ENCODE assay signal across 20 cellular contexts in genomic region chr4:19772581-19772980, GRCh38.
"Had no signal": no experiment of that assay in that cellular context is flagged by ENCODE, and none has a peak within 500 bp of the region (broad histone marks: within the 10 kb centered on the region; RNA-seq: fewer than 3 reads in every experiment).

No MANE protein-coding gene starts in this region.

- H3K4me1 ChIP-seq: foreskin keratinocyte, left lung, lower lobe of right lung had no signal

- ATAC-seq: foreskin keratinocyte; gastroesophageal sphincter; heart left ventricle; left cardiac atrium; left lung; left ventricle myocardium superior; lower lobe of right lung; mucosa of descending colon; naive thymus-derived CD8-positive, alpha-beta T cell had no signal

- DNase-seq: dermis blood vessel endothelial cell; dorsolateral prefrontal cortex; effector CD4-positive, alpha-beta T cell; effector memory CD4-positive, alpha-beta T cell; foreskin keratinocyte; heart left ventricle; hypothalamus; immature natural killer cell; left cardiac atrium; left lung; left ventricle myocardium superior; lower lobe of right lung; mesenchymal stem cell; mucosa of descending colon; naive B cell; naive thymus-derived CD8-positive, alpha-beta T cell had no signal

- H3K4me3 ChIP-seq: coronary artery, dorsolateral prefrontal cortex, esophagus muscularis mucosa, gastroesophageal sphincter, heart left ventricle, hepatocyte, left lung, lower lobe of right lung, mucosa of descending colon had no signal

- H3K36me3 ChIP-seq: esophagus muscularis mucosa, gastroesophageal sphincter, heart left ventricle, left lung, lower lobe of right lung had no signal

- H3K27me3 ChIP-seq: dorsolateral prefrontal cortex, esophagus muscularis mucosa, foreskin keratinocyte, gastroesophageal sphincter, heart left ventricle, hepatocyte, left lung had no signal

- H3K9me3 ChIP-seq: esophagus muscularis mucosa, gastroesophageal sphincter, lower lobe of right lung, mucosa of descending colon had no signal

- H3K27ac ChIP-seq: coronary artery, dorsolateral prefrontal cortex, esophagus muscularis mucosa, foreskin keratinocyte, gastroesophageal sphincter, heart left ventricle, hepatocyte, left lung, lower lobe of right lung had no signal
